Comparison of ENCODE assay signal across 11 cellular contexts in genomic region chr14:93543766-93544165, GRCh38.
DNase-seq lines count a peak whose midpoint lies in the region; ATAC-seq and TF ChIP-seq lines count a peak whose summit lies in the region.
"Had no signal": no experiment of that assay in that cellular context is flagged by ENCODE, and none has a peak within 500 bp of the region (broad histone marks: within the 10 kb centered on the region; RNA-seq: fewer than 3 reads in every experiment).

No MANE protein-coding gene starts in this region.

- no peaks in the 10 kb centered on the region for H3K4me1 ChIP-seq in ascending aorta

- H3K9me3 ChIP-seq in ascending aorta, result no peaks in the 10 kb centered on the region

- no peaks in the 10 kb centered on the region for H3K27me3 ChIP-seq in ascending aorta

- no peak overlapping the region for H3K4me3 ChIP-seq in ascending aorta

- peak; percentile 14 for DNase-seq in G401 (ENCODE audit: low spot score)
- peak; percentile 27 for DNase-seq in LHCN-M2 (ENCODE audit: low read depth)
- DNase-seq in astrocyte of the hippocampus (ENCODE audit: low read depth, low spot score), result peak; percentile 24
- peak; percentile 36 to 50 for DNase-seq in lung microvascular endothelial cell (ENCODE audit: low read depth in 2 of 2)
- DNase-seq in ascending aorta (ENCODE audit: low spot score in 2 of 2), result no peak
- DNase-seq: occipital lobe had no signal

- no peaks in the 10 kb centered on the region for H3K36me3 ChIP-seq in ascending aorta

- no peak overlapping the region for H3K27ac ChIP-seq in ascending aorta
- H3K27ac ChIP-seq: HL-60 had no signal

- ATAC-seq in GM21367 (IDR thresholded peaks at IDR 0.05; ENCODE audit: unreplicated experiment) (no peak), HG02588 (IDR thresholded peaks at IDR 0.05; ENCODE audit: unreplicated experiment) (no peak), GM19463 (IDR thresholded peaks at IDR 0.05; ENCODE audit: unreplicated experiment) (no peak)
- ATAC-seq: activated T-helper 17 cell treated with anti-CD3 and anti-CD28 coated beads, Interleukin-2, amount 50 U/mL, for 72 hours had no signal

- in situ Hi-C loops in G401 (cut with HindIII; ENCODE audit: low sequenced_read_pairs), result no loop called here

- intact Hi-C loops in ascending aorta (cut with DNase I), result no loop called here

- peak in 1 of 3 experiments; percentile 26 for TF ChIP-seq CTCF in ascending aorta (IDR thresholded peaks at IDR 0.05)

Comparison
In these comparisons a context has a peak if more than half of its experiments do, and no peak if none do; other contexts are left out.
1. DNase-seq: peak in G401 (single experiment), LHCN-M2 (single experiment), astrocyte of the hippocampus (single experiment) and lung microvascular endothelial cell (2 of 2); none in ascending aorta (0 of 2).